ENCODE assay signal across 12 cellular contexts in the genomic region with DNA sequence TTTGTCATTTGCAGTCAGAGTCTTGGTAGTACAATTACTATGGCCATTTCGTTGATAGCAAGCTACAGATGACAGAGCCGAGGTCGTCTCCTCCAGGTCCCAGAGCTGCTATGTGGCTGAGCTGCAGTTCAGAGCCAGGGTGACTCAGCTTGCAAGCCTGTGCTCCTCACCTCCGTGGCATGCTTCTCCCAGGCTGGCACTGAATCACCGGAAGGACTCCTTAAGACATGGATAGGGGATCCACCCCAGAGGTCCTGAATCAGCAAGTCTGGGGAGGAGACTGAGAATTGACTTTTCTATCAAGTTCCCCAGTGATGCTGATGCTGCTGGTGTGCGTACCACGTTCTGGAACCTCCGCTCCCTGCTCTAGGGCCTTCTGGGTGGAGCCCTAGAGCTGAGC.
DNase-seq lines count a peak whose midpoint lies in the region; ATAC-seq and TF ChIP-seq lines count a peak whose summit lies in the region.
"Had no signal": no experiment of that assay in that cellular context is flagged by ENCODE, and none has a peak within 500 bp of the region (broad histone marks: within the 10 kb centered on the region; RNA-seq: fewer than 3 reads in every experiment).

No MANE protein-coding gene starts in this region.

- no peak overlapping the region for H3K4me3 ChIP-seq in adipocyte (ENCODE audit: low read length)
- no peak overlapping the region for H3K4me3 ChIP-seq in spleen

- no peak overlapping the region for H3K27ac Mint-ChIP-seq in activated CD8-positive, alpha-beta memory T cell treated with anti-CD3 and anti-CD28 coated beads, Interleukin-2, amount 10 ng/mL, durations not matched to agents 7 days and 5 days
- H3K27ac Mint-ChIP-seq: activated T-cell treated with anti-CD3 and anti-CD28 coated beads, Interleukin-2, amount 50 U/mL, for 24 hours; naive thymus-derived CD8-positive, alpha-beta T cell had no signal

- H3K4me3 Mint-ChIP-seq in activated CD8-positive, alpha-beta memory T cell treated with anti-CD3 and anti-CD28 coated beads, Interleukin-2, amount 10 ng/mL, durations not matched to agents 7 days and 5 days: no peak overlapping the region
- H3K4me3 Mint-ChIP-seq: activated T-cell treated with anti-CD3 and anti-CD28 coated beads, Interleukin-2, amount 50 U/mL, for 24 hours; naive thymus-derived CD8-positive, alpha-beta T cell had no signal

- H3K36me3 Mint-ChIP-seq in activated CD8-positive, alpha-beta memory T cell treated with anti-CD3 and anti-CD28 coated beads, Interleukin-2, amount 10 ng/mL, durations not matched to agents 7 days and 5 days: no peaks in the 10 kb centered on the region
- H3K36me3 Mint-ChIP-seq: naive thymus-derived CD8-positive, alpha-beta T cell had no signal

- H3K36me3 ChIP-seq in adipocyte (ENCODE audit: control insufficient read depth, insufficient read depth, low read length, severe bottlenecking) (no peaks in the 10 kb centered on the region), spleen (no peaks in the 10 kb centered on the region)

- H3K9me3 Mint-ChIP-seq in activated CD8-positive, alpha-beta memory T cell treated with anti-CD3 and anti-CD28 coated beads, Interleukin-2, amount 10 ng/mL, durations not matched to agents 7 days and 5 days (ENCODE audit: low read depth): no peaks in the 10 kb centered on the region
- H3K9me3 Mint-ChIP-seq: activated T-cell treated with anti-CD3 and anti-CD28 coated beads, Interleukin-2, amount 50 U/mL, for 24 hours; naive thymus-derived CD8-positive, alpha-beta T cell had no signal

- H3K9me3 ChIP-seq in adipocyte (ENCODE audit: control insufficient read depth, low read length) (no peaks in the 10 kb centered on the region), spleen (no peaks in the 10 kb centered on the region)

- no peak for TF ChIP-seq CTCF in spleen (IDR thresholded peaks at IDR 0.05 in 8 of 11, conservative IDR thresholded peaks at IDR 0.05 in 3 of 11)

- intact Hi-C loops in spleen (cut with DNase I; ENCODE audit: low total_unique reads): no loop called here

- H3K9ac ChIP-seq in adipocyte (ENCODE audit: low read length): no peak overlapping the region

- no peak for ATAC-seq in activated CD8-positive, alpha-beta memory T cell treated with anti-CD3 and anti-CD28 coated beads, Interleukin-2, amount 10 ng/mL, durations not matched to agents 7 days and 5 days
- ATAC-seq in GM19397 (IDR thresholded peaks at IDR 0.05; ENCODE audit: unreplicated experiment): no peak
- ATAC-seq: naive thymus-derived CD8-positive, alpha-beta T cell had no signal

- no peak overlapping the region for H3K27ac ChIP-seq in spleen
- H3K27ac ChIP-seq: HL-60 had no signal

- H3K27me3 ChIP-seq in adipocyte (replicated peaks; ENCODE audit: control insufficient read depth, insufficient read depth, low read length): no peaks in the 10 kb centered on the region
- peaks cover 0 to 14% (median 0%) of the 10 kb centered on the region in 7 donors for H3K27me3 ChIP-seq in spleen (replicated peaks in 1 of 7)

- WGBS in spleen, 5 donors: 82 to 91% (median 86%) methylated on average over 7 to 8 of the region's 8 CpGs

- CTCF ChIA-PET in activated CD8-positive, alpha-beta memory T cell treated with anti-CD3 and anti-CD28 coated beads, Interleukin-2, amount 10 ng/mL, durations not matched to agents 7 days and 5 days (lab: Charles Lee): no interaction called here

- H3K4me1 ChIP-seq in adipocyte (ENCODE audit: control insufficient read depth, insufficient read depth, low read length): peaks cover 15% of the 10 kb centered on the region
- no peaks in the 10 kb centered on the region for H3K4me1 ChIP-seq in spleen

- TF ChIP-seq POLR2A in spleen (IDR thresholded peaks at IDR 0.05): no peak

- DNase-seq in activated CD8-positive, alpha-beta memory T cell treated with anti-CD3 and anti-CD28 coated beads, Interleukin-2, amount 10 ng/mL, durations not matched to agents 7 days and 5 days: peak; percentile 19
- no peak for DNase-seq in activated CD8-positive, alpha-beta memory T cell treated with anti-CD3 and anti-CD28 coated beads, Interleukin-2, amount 50 U/mL, for 4 hours
- DNase-seq in adipocyte (ENCODE audit: low read depth): peak; percentile 80
- DNase-seq in glomerular visceral epithelial cell (ENCODE audit: extremely low spot score): peak; percentile 93
- DNase-seq in NCI-H187 treated with DMSO at 0.1 percent for 48 hours (lab: John Stamatoyannopoulos, UW): no peak
- DNase-seq in inferior parietal cortex (ENCODE audit: extremely low spot score): no peak
- no peak for DNase-seq in spleen
- DNase-seq: activated T-cell treated with anti-CD3 and anti-CD28 coated beads, Interleukin-2, amount 50 U/mL, for 24 hours; naive thymus-derived CD8-positive, alpha-beta T cell; NCI-H1694 treated with DMSO at 0.1 percent for 48 hours had no signal

- no peaks in the 10 kb centered on the region for H3K27me3 Mint-ChIP-seq in activated CD8-positive, alpha-beta memory T cell treated with anti-CD3 and anti-CD28 coated beads, Interleukin-2, amount 10 ng/mL, durations not matched to agents 7 days and 5 days
- H3K27me3 Mint-ChIP-seq: activated T-cell treated with anti-CD3 and anti-CD28 coated beads, Interleukin-2, amount 50 U/mL, for 24 hours had no signal

- no peaks in the 10 kb centered on the region for H3K4me1 Mint-ChIP-seq in activated CD8-positive, alpha-beta memory T cell treated with anti-CD3 and anti-CD28 coated beads, Interleukin-2, amount 10 ng/mL, durations not matched to agents 7 days and 5 days

Comparison
In these comparisons a context has a peak if more than half of its experiments do, and no peak if none do; other contexts are left out.
1. DNase-seq: peak in activated CD8-positive, alpha-beta memory T cell treated with anti-CD3 and anti-CD28 coated beads, Interleukin-2, amount 10 ng/mL, durations not matched to agents 7 days and 5 days (single experiment), adipocyte (single experiment) and glomerular visceral epithelial cell (single experiment); none in activated CD8-positive, alpha-beta memory T cell treated with anti-CD3 and anti-CD28 coated beads, Interleukin-2, amount 50 U/mL, for 4 hours (single experiment), NCI-H187 treated with DMSO at 0.1 percent for 48 hours (single experiment), inferior parietal cortex (single experiment) and spleen (single experiment).